Comparison of ENCODE assay signal across 8 cellular contexts in the genomic region with DNA sequence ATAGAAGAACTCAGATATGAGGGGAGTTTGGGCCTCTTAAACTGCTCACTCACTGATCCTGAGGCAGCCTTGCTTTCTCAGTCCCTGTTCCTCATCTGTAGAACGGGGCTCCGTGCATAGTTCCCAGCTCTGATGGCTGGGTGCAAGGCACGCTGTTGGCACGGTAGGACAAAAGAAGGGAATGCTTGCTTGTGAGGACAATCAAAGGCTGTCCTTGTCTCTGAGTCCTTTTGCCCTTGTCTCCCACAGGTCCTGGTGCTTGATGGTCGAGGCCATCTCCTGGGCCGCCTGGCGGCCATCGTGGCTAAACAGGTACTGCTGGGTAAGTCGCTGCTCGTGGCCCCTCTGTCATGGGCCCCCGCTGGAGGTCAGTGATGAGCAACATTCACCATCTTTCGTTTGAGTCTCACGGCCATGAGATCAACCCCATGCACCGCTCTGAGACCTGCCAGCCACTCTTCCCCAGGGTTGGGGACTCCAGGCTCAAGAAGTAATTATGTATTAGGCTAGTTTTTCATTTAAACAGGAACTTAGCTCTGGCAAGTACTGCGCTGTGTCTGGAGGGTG.
DNase-seq lines count a peak whose midpoint lies in the region; ATAC-seq lines count a peak whose summit lies in the region.

No MANE protein-coding gene starts in this region.

- H3K4me3 ChIP-seq in iPS DF 6.9 (ENCODE audit: low read length) (no peak overlapping the region; the same call in 1 of the 2 replicates), subcutaneous abdominal adipose tissue (ENCODE audit: low read depth in 1 of 5, low read length in 5 of 5) (peak overlapping the region in 3 of 5 donors; percentile 99 to 100 (median 99))

- H3K27me3 ChIP-seq in iPS DF 6.9 (ENCODE audit: control insufficient read depth, insufficient read depth, low read length) (no peaks in the 10 kb centered on the region), subcutaneous abdominal adipose tissue (ENCODE audit: control insufficient read depth in 5 of 5, insufficient read depth in 4 of 5, low read length in 5 of 5) (peaks cover 0 to 3% (median 0%) of the 10 kb centered on the region in 5 donors)

- H3K9me3 ChIP-seq in iPS DF 6.9 (ENCODE audit: control insufficient read depth, insufficient read depth, low read length) = no peaks in the 10 kb centered on the region
- H3K9me3 ChIP-seq in subcutaneous abdominal adipose tissue (ENCODE audit: control insufficient read depth in 5 of 5, low read length in 5 of 5) = no peaks in the 10 kb centered on the region

- no peak for ATAC-seq in GM21786 (IDR thresholded peaks at IDR 0.05; ENCODE audit: unreplicated experiment)

- WGBS in iPS DF 6.9 (ENCODE audit: insufficient coverage, insufficient read length) = no CpG with 5 or more reads among the region's 15 CpGs

- peak overlapping the region in 3 of 5 donors; percentile 94 to 99 (median 98) for H3K9ac ChIP-seq in subcutaneous abdominal adipose tissue (ENCODE audit: low read length in 5 of 5)

- H3K4me1 ChIP-seq in iPS DF 6.9 (ENCODE audit: control insufficient read depth, insufficient read depth, low read length) = no peaks in the 10 kb centered on the region
- peaks cover 11 to 34% (median 30%) of the 10 kb centered on the region in 5 donors for H3K4me1 ChIP-seq in subcutaneous abdominal adipose tissue (ENCODE audit: control insufficient read depth in 5 of 5, insufficient read depth in 5 of 5, low read length in 5 of 5)

- H3K27ac ChIP-seq in iPS DF 6.9 (ENCODE audit: low read length) = peak overlapping the region; percentile 28
- peak overlapping the region; percentile 86 for H3K27ac ChIP-seq in subcutaneous abdominal adipose tissue (ENCODE audit: low read depth, low read length)

- H3K36me3 ChIP-seq in iPS DF 6.9 (ENCODE audit: control insufficient read depth, insufficient read depth, low read length) (peaks cover 38% of the 10 kb centered on the region), subcutaneous abdominal adipose tissue (ENCODE audit: control insufficient read depth in 5 of 5, insufficient read depth in 5 of 5, low read length in 5 of 5) (peaks cover 3 to 42% (median 38%) of the 10 kb centered on the region in 5 donors)

- DNase-seq in activated effector memory CD4-positive, alpha-beta T cell treated with anti-CD3 and anti-CD28 coated beads, Interleukin-2, amount 50 U/mL, for 16 hours = peak; percentile 82
- no peak for DNase-seq in activated effector memory CD4-positive, alpha-beta T cell treated with Interleukin-2 at 50 U/mL for 16 hours
- DNase-seq in activated CD4-positive, alpha-beta T cell treated with anti-CD3 and anti-CD28 coated beads, Interleukin-2, amount 50 U/mL, for 48 hours = peak; percentile 53 to 67
- DNase-seq in iPS DF 6.9 (ENCODE audit: low read depth, low spot score) = no peak
- DNase-seq in putamen (ENCODE audit: low spot score) = no peak
- DNase-seq in superior temporal gyrus (ENCODE audit: extremely low spot score) = no peak

Comparison
In these comparisons a context has a peak if more than half of its experiments do, and no peak if none do; other contexts are left out.
1. DNase-seq: peak in activated effector memory CD4-positive, alpha-beta T cell treated with anti-CD3 and anti-CD28 coated beads, Interleukin-2, amount 50 U/mL, for 16 hours (single experiment) and activated CD4-positive, alpha-beta T cell treated with anti-CD3 and anti-CD28 coated beads, Interleukin-2, amount 50 U/mL, for 48 hours (2 of 2); none in activated effector memory CD4-positive, alpha-beta T cell treated with Interleukin-2 at 50 U/mL for 16 hours (single experiment), iPS DF 6.9 (single experiment), putamen (single experiment) and superior temporal gyrus (single experiment).